ENCODE assay signal across 22 cellular contexts in the genomic region with DNA sequence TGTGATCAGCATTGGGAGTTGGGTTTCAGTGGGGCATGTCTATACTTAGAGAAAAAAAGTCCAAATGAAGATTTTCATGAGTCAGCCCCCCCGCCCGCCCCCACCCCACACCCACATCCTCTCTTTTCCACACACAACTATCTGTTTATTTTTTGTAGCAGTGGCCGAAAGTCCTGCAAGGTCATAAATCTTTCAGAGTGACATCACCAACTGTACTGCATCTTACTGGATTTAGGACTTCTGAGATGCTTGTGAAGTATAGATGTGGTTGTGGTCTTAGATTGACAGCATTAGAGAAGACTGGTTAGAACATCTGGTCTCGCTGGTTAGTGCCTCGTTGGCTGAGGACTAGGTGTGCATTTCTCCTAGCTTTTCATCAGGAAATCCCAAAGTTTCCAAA. TPM values are rescaled to one million over a fixed set of nuclear protein-coding genes. Genes with fewer than 3 reads are reported as not detected.
A peak's percentile ranks its signal among the peaks of the same experiment; 100 is the strongest.
DNase-seq lines count a peak whose midpoint lies in the region; ATAC-seq and TF ChIP-seq lines count a peak whose summit lies in the region.
"Had no signal": no experiment of that assay in that cellular context is flagged by ENCODE, and none has a peak within 500 bp of the region (broad histone marks: within the 10 kb centered on the region; RNA-seq: fewer than 3 reads in every experiment).

No MANE protein-coding gene starts in this region.

- H3K27me3 Mint-ChIP-seq in glutamatergic neuron (ENCODE audit: unreplicated experiment): peaks cover 5% of the 10 kb centered on the region
- H3K27me3 Mint-ChIP-seq in natural killer cell treated with Interleukin-12 subunit alpha and Interleukin-12 subunit beta and Interleukin-15 and Interleukin-18, amount 100 ng/mL, for 72 hours: no peaks in the 10 kb centered on the region
- H3K27me3 Mint-ChIP-seq: naive thymus-derived CD8-positive, alpha-beta T cell had no signal

- H3K9me3 ChIP-seq in adipocyte (ENCODE audit: control insufficient read depth, low read length) (no peaks in the 10 kb centered on the region), tibial nerve (no peaks in the 10 kb centered on the region)
- H3K9me3 ChIP-seq: esophagus muscularis mucosa, tibial artery had no signal

- H3K27ac Mint-ChIP-seq in glutamatergic neuron (ENCODE audit: unreplicated experiment): peak overlapping the region; percentile 30
- H3K27ac Mint-ChIP-seq in natural killer cell treated with Interleukin-12 subunit alpha and Interleukin-12 subunit beta and Interleukin-15 and Interleukin-18, amount 100 ng/mL, for 72 hours: no peak overlapping the region
- H3K27ac Mint-ChIP-seq: activated naive CD4-positive, alpha-beta T cell treated with anti-CD3 and anti-CD28 coated beads for 36 hours; T-helper 2 cell treated with Interferon-gamma antibody and Interleukin-4, amounts not matched to agents 5 μg/mL and 100 μg/mL, for 36 hours had no signal

- no peaks in the 10 kb centered on the region for H3K36me3 Mint-ChIP-seq in glutamatergic neuron (ENCODE audit: unreplicated experiment)
- peaks cover 23% of the 10 kb centered on the region for H3K36me3 Mint-ChIP-seq in natural killer cell treated with Interleukin-12 subunit alpha and Interleukin-12 subunit beta and Interleukin-15 and Interleukin-18, amount 100 ng/mL, for 72 hours

- H3K27ac ChIP-seq in tibial nerve: peak overlapping the region in 1 of 4 donors; percentile 23
- H3K27ac ChIP-seq: esophagus muscularis mucosa, tibial artery, WERI-Rb-1 had no signal

- H3K9ac ChIP-seq in adipocyte (ENCODE audit: low read length): no peak overlapping the region

- H3K27me3 ChIP-seq in adipocyte (replicated peaks; ENCODE audit: control insufficient read depth, insufficient read depth, low read length): no peaks in the 10 kb centered on the region
- peaks cover 0 to 2% of the 10 kb centered on the region in 2 donors for H3K27me3 ChIP-seq in tibial nerve
- H3K27me3 ChIP-seq: esophagus muscularis mucosa, tibial artery had no signal

- H3K36me3 ChIP-seq in adipocyte (ENCODE audit: control insufficient read depth, insufficient read depth, low read length, severe bottlenecking): peaks cover 70% of the 10 kb centered on the region
- H3K36me3 ChIP-seq in tibial nerve: peaks cover 0 to 71% (median 4%) of the 10 kb centered on the region in 3 donors

- H3K4me3 Mint-ChIP-seq in glutamatergic neuron (ENCODE audit: unreplicated experiment): no peak overlapping the region
- no peak overlapping the region for H3K4me3 Mint-ChIP-seq in natural killer cell treated with Interleukin-12 subunit alpha and Interleukin-12 subunit beta and Interleukin-15 and Interleukin-18, amount 100 ng/mL, for 72 hours
- H3K4me3 Mint-ChIP-seq: activated naive CD4-positive, alpha-beta T cell treated with anti-CD3 and anti-CD28 coated beads for 36 hours; naive thymus-derived CD8-positive, alpha-beta T cell; T-helper 2 cell treated with Interferon-gamma antibody and Interleukin-4, amounts not matched to agents 5 μg/mL and 100 μg/mL, for 36 hours had no signal

- TF ChIP-seq EP300 in tibial nerve (IDR thresholded peaks at IDR 0.05): no peak

- 57 to 65% methylated on average over 5 of the region's 5 CpGs for WGBS in tibial nerve, 2 donors

- peaks cover 29% of the 10 kb centered on the region for H3K4me1 Mint-ChIP-seq in glutamatergic neuron (ENCODE audit: low read depth, unreplicated experiment)
- H3K4me1 Mint-ChIP-seq in natural killer cell treated with Interleukin-12 subunit alpha and Interleukin-12 subunit beta and Interleukin-15 and Interleukin-18, amount 100 ng/mL, for 72 hours (ENCODE audit: low read depth in 2 of 2): peaks cover 3 to 10% of the 10 kb centered on the region in 2 donors

- no peak for TF ChIP-seq POLR2A in tibial nerve (IDR thresholded peaks at IDR 0.05)

- TF ChIP-seq CTCF in glutamatergic neuron (IDR thresholded peaks at IDR 0.05; ENCODE audit: partially characterized antibody, unreplicated experiment): no peak
- TF ChIP-seq CTCF in tibial nerve (IDR thresholded peaks at IDR 0.05): no peak

- H3K9me3 Mint-ChIP-seq in glutamatergic neuron (ENCODE audit: unreplicated experiment): peaks cover 7% of the 10 kb centered on the region
- no peaks in the 10 kb centered on the region for H3K9me3 Mint-ChIP-seq in natural killer cell treated with Interleukin-12 subunit alpha and Interleukin-12 subunit beta and Interleukin-15 and Interleukin-18, amount 100 ng/mL, for 72 hours
- H3K9me3 Mint-ChIP-seq: activated naive CD4-positive, alpha-beta T cell treated with anti-CD3 and anti-CD28 coated beads for 36 hours; naive thymus-derived CD8-positive, alpha-beta T cell; T-helper 2 cell treated with Interferon-gamma antibody and Interleukin-4, amounts not matched to agents 5 μg/mL and 100 μg/mL, for 36 hours had no signal

- DNase-seq in EH (ENCODE audit: low read depth) (peak; percentile 75), HT1080 (ENCODE audit: low read depth) (peak; percentile 48), adipocyte (ENCODE audit: low read depth) (peak; percentile 21), glutamatergic neuron (no peak), tibial nerve (ENCODE audit: low spot score in 2 of 2) (no peak)
- no peak for DNase-seq in natural killer cell treated with Interleukin-12 subunit alpha and Interleukin-12 subunit beta and Interleukin-15 and Interleukin-18, amount 100 ng/mL, for 72 hours (ENCODE audit: low spot score)
- DNase-seq: activated CD4-positive, alpha-beta T cell treated with anti-CD3 and anti-CD28 coated beads, Interleukin-2, amount 50 U/mL, for 1 hour; activated naive CD4-positive, alpha-beta T cell treated with anti-CD3 and anti-CD28 coated beads for 36 hours; anterior cingulate cortex; dermis blood vessel endothelial cell; H7; kidney; midbrain; naive thymus-derived CD8-positive, alpha-beta T cell; tibial artery; WERI-Rb-1 had no signal

- H3K4me3 ChIP-seq in adipocyte (ENCODE audit: low read length) (no peak overlapping the region), tibial nerve (no peak overlapping the region)
- H3K4me3 ChIP-seq: esophagus muscularis mucosa, tibial artery had no signal

- no peak for ATAC-seq in natural killer cell treated with Interleukin-12 subunit alpha and Interleukin-12 subunit beta and Interleukin-15 and Interleukin-18, amount 100 ng/mL, for 72 hours
- ATAC-seq in HG02852 (IDR thresholded peaks at IDR 0.05; ENCODE audit: unreplicated experiment): no peak
- ATAC-seq: naive thymus-derived CD8-positive, alpha-beta T cell; Right ventricle myocardium inferior had no signal

- H3K4me1 ChIP-seq in adipocyte (ENCODE audit: control insufficient read depth, insufficient read depth, low read length) (no peaks in the 10 kb centered on the region), tibial nerve (no peaks in the 10 kb centered on the region)
- H3K4me1 ChIP-seq: esophagus muscularis mucosa, tibial artery had no signal

RNA-seq across cellular contexts. Expression of a gene that starts 7.3 kb away (rescaled TPM):
- 0.40 TPM in 1 of 2 replicates, not detected in the other for total RNA-seq in HT1080 (2014; rRNA removed; shearing (Covaris generic))
- polyA plus RNA-seq in HT1080 (2015; cell fraction: cytosol; rRNA removed): 0.79 and 1.7 TPM in 2 replicates
- 0.45 and 1.3 TPM in 2 replicates for polyA plus RNA-seq in HT1080 (2015; cell fraction: nucleus; rRNA removed)
- total RNA-seq in glutamatergic neuron (ENCODE audit: unreplicated experiment) (not detected), tibial nerve (under 1 TPM in 1 of 4 donors, not detected in 3; 0.98 TPM)
- 1 to 10 TPM in 1 of 2 donors, under 1 TPM in 1; 0.57 to 2.6 TPM for total RNA-seq in natural killer cell treated with Interleukin-12 subunit alpha and Interleukin-12 subunit beta and Interleukin-15 and Interleukin-18, amount 100 ng/mL, for 72 hours
- total RNA-seq: activated naive CD4-positive, alpha-beta T cell treated with anti-CD3 and anti-CD28 coated beads for 36 hours; H7; HT-29; Right ventricle myocardium inferior; skeletal muscle tissue had no signal

Comparison
In these comparisons a context has a peak if more than half of its experiments do, and no peak if none do; other contexts are left out.
1. DNase-seq: peak in EH (single experiment), HT1080 (single experiment) and adipocyte (single experiment); none in glutamatergic neuron (single experiment), natural killer cell treated with Interleukin-12 subunit alpha and Interleukin-12 subunit beta and Interleukin-15 and Interleukin-18, amount 100 ng/mL, for 72 hours (single experiment) and tibial nerve (0 of 2).